ENCODE assay signal across 1 cellular context in the genomic region with DNA sequence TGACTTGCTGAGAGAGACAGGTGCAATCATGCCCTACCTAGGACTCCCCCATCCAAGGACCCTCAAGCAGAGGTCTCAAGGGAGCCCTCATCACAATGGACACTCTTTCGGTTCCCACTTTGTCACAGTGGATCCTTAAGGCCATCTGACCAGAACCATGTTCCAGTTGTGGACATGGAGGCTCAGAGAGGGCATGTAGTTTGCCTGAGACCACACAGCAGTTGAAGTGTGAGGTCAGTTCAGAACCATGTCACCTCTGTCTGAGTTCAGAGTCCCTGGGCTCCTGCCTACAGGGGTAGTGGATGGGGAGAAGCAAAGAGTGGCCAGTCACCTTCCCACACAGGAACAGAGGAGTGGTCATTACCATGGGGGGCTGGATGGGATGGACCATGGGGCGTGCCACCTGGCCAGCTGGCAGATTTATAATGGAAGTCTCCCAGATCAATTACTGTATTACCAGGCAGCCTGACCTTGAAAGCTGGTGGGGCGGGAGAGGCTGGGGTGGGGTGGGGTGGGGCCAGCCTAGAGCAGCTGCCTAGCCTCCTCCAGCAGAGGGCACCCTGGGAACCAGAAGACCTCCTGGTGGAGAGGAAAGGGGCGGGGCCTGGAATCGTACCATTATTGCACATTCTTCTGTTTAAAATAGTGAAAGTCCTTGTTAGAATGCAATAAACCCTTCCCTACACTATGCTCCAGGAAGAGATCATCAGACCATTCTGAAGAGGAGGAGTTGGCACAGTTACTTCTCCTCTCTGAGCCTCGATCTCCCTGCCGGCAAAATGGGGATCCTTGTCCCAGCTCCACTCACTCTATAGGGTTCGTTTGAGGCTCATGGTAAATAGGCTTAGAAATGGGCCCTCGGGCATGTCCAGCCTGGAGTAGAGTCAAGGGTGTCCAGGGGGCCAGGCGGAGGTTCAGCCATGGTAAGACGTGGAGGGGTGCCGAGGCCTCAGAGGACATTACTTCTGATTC.
TF ChIP-seq lines count a peak whose summit lies in the region.

No MANE protein-coding gene starts in this region.

TF ChIP-seq in K562, 482 proteins besides CTCF, POLR2A, EP300 and RAD21 (continued from another document):
- peak; percentile 81 for TF ChIP-seq CTCFL (IDR thresholded peaks at IDR 0.05; ENCODE audit: borderline replicate concordance, insufficient read depth, low read depth, low read length, poor library complexity, severe bottlenecking)
- TF ChIP-seq ETV6 (IDR thresholded peaks at IDR 0.05; ENCODE audit: borderline replicate concordance in 1 of 2, low read depth in 2 of 2, low read length in 1 of 2): no peak
- no peak for TF ChIP-seq ETV6 (CRISPR knock-in tag; IDR thresholded peaks at IDR 0.05; ENCODE audit: borderline replicate concordance)
- no peak for TF ChIP-seq RFX5 (IDR thresholded peaks at IDR 0.05; ENCODE audit: low read depth, low read length)
- no peak for TF ChIP-seq STAT5A (IDR thresholded peaks at IDR 0.05; ENCODE audit: borderline replicate concordance, low read length)
- TF ChIP-seq MAZ (CRISPR knock-in tag; conservative IDR thresholded peaks at IDR 0.05 in 1 of 2, IDR thresholded peaks at IDR 0.05 in 1 of 2): peak in 1 of 2 experiments; percentile 35; a peak in 1 of 4 replicates
- no peak for TF ChIP-seq ZNF282 (CRISPR knock-in tag; IDR thresholded peaks at IDR 0.05)
- no peak for TF ChIP-seq MBD2 (IDR thresholded peaks at IDR 0.05; ENCODE audit: borderline replicate concordance, low read depth)
- TF ChIP-seq ZFP36 (IDR thresholded peaks at IDR 0.05; ENCODE audit: low read depth, low read length, partially characterized antibody): peak; percentile 56
- TF ChIP-seq, protein P1, sequence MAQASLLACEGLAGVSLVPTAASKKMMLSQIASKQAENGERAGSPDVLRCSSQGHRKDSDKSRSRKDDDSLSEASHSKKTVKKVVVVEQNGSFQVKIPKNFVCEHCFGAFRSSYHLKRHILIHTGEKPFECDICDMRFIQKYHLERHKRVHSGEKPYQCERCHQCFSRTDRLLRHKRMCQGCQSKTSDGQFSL (CRISPR knock-in tag; IDR thresholded peaks at IDR 0.05): no peak
- TF ChIP-seq, protein P1 (tag; IDR thresholded peaks at IDR 0.05): peak in 1 of 2 experiments; percentile 53; a peak in 1 of 4 replicates
- TF ChIP-seq FOXA3 (CRISPR knock-in tag; conservative IDR thresholded peaks at IDR 0.05 in 1 of 2, IDR thresholded peaks at IDR 0.05 in 1 of 2): no peak
- TF ChIP-seq JUND (IDR thresholded peaks at IDR 0.05; ENCODE audit: borderline replicate concordance, low read depth, low read length): 0 out of 2 replicates have a peak, but pooled peaks have one; percentile 9
- no peak for TF ChIP-seq JUND (tag; IDR thresholded peaks at IDR 0.05; ENCODE audit: borderline replicate concordance, low read depth, low read length)
- no peak for TF ChIP-seq KDM5B (IDR thresholded peaks at IDR 0.05; ENCODE audit: insufficient replicate concordance, low read depth, low read length)
- peak; percentile 65 for TF ChIP-seq SMC3 (conservative IDR thresholded peaks at IDR 0.05; ENCODE audit: insufficient read depth, low read depth, low read length)
- peak; percentile 17; the same call in 1 of the 2 replicates for TF ChIP-seq ESRRA (IDR thresholded peaks at IDR 0.05; ENCODE audit: borderline replicate concordance, low read depth)
- TF ChIP-seq MXI1 (IDR thresholded peaks at IDR 0.05; ENCODE audit: low read depth, low read length): no peak
- TF ChIP-seq RCOR1 (IDR thresholded peaks at IDR 0.05; ENCODE audit: borderline replicate concordance in 1 of 2, low read depth in 2 of 2, low read length in 2 of 2): 0 out of 4 replicates have a peak, but pooled peaks of 1 of the 2 experiments have one; percentile 6
- TF ChIP-seq BCOR (IDR thresholded peaks at IDR 0.05): peak; percentile 68
- TF ChIP-seq KLF13 (tag; IDR thresholded peaks at IDR 0.05; ENCODE audit: borderline replicate concordance, low read depth): peak; percentile 54; the same call in 1 of the 2 replicates
- TF ChIP-seq MYC (IDR thresholded peaks at IDR 0.05; ENCODE audit: low read depth, low read length): 0 out of 2 replicates have a peak, but pooled peaks have one; percentile 20
- TF ChIP-seq MYC (CRISPR knock-in tag; IDR thresholded peaks at IDR 0.05; ENCODE audit: borderline replicate concordance, low read depth): no peak
- TF ChIP-seq POLR2G (IDR thresholded peaks at IDR 0.05; ENCODE audit: low read depth, low read length): no peak
- TF ChIP-seq, protein P2, sequence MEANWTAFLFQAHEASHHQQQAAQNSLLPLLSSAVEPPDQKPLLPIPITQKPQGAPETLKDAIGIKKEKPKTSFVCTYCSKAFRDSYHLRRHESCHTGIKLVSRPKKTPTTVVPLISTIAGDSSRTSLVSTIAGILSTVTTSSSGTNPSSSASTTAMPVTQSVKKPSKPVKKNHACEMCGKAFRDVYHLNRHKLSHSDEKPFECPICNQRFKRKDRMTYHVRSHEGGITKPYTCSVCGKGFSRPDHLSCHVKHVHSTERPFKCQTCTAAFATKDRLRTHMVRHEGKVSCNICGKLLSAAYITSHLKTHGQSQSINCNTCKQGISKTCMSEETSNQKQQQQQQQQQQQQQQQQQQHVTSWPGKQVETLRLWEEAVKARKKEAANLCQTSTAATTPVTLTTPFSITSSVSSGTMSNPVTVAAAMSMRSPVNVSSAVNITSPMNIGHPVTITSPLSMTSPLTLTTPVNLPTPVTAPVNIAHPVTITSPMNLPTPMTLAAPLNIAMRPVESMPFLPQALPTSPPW (CRISPR knock-in tag; IDR thresholded peaks at IDR 0.05): peak; percentile 89
- peak; percentile 22; the same call in 1 of the 2 replicates for TF ChIP-seq STAG1 (CRISPR knock-in tag; IDR thresholded peaks at IDR 0.05; ENCODE audit: borderline replicate concordance)
